ENCODE assay signal across 13 cellular contexts in genomic region chr21:45410865-45411809, GRCh38. TPM values are rescaled to one million over a fixed set of nuclear protein-coding genes. Genes with fewer than 3 reads are reported as not detected.
A peak's percentile ranks its signal among the peaks of the same experiment; 100 is the strongest.
DNase-seq lines count a peak whose midpoint lies in the region; ATAC-seq and TF ChIP-seq lines count a peak whose summit lies in the region.
"Had no signal": no experiment of that assay in that cellular context is flagged by ENCODE, and none has a peak within 500 bp of the region (broad histone marks: within the 10 kb centered on the region; RNA-seq: fewer than 3 reads in every experiment).

No MANE protein-coding gene starts in this region.

- ATAC-seq in Panc1 (peak; percentile 12; the same call in 1 of the 2 replicates), HG03159 (IDR thresholded peaks at IDR 0.05; ENCODE audit: unreplicated experiment) (no peak)
- ATAC-seq in stimulated activated naive CD8-positive, alpha-beta T cell treated with anti-CD3 and anti-CD28 coated beads, Interleukin-15, Interleukin-2, amounts not matched to agents 100 U/mL and 50 U/mL, for 24 hours, result no peak
- ATAC-seq: stimulated activated memory B cell treated with anti-CD40 and anti-IgM and Interleukin-4, amounts not matched to agents 10 μg/mL and 1 μg/mL and 100 μg/mL, for 72 hours had no signal

- H3K4me1 ChIP-seq in Panc1 (ENCODE audit: control insufficient read depth, insufficient read depth, low read length), result peaks cover 81% of the 10 kb centered on the region
- peaks cover 21 to 32% (median 27%) of the 10 kb centered on the region in 4 donors for H3K4me1 ChIP-seq in liver (ENCODE audit: control insufficient read depth in 4 of 4, insufficient read depth in 4 of 4, low read length in 3 of 4)
- H3K4me1 ChIP-seq in thyroid gland, result peaks cover 10 to 63% of the 10 kb centered on the region in 2 donors
- H3K4me1 ChIP-seq in effector memory CD4-positive, alpha-beta T cell (ENCODE audit: control insufficient read depth, insufficient read depth, low read length, poor library complexity, severe bottlenecking), result peaks cover 1% of the 10 kb centered on the region

- H3K9me3 ChIP-seq in Panc1 (ENCODE audit: control insufficient read depth, insufficient read depth, low read depth, low read length) (no peaks in the 10 kb centered on the region), liver (ENCODE audit: control insufficient read depth in 4 of 4, low read length in 3 of 4) (no peaks in the 10 kb centered on the region), thyroid gland (no peaks in the 10 kb centered on the region)
- H3K9me3 ChIP-seq in effector memory CD4-positive, alpha-beta T cell (ENCODE audit: control insufficient read depth, low read length), result no peaks in the 10 kb centered on the region

- H3K9ac ChIP-seq in liver (ENCODE audit: low read depth in 1 of 2, low read length in 2 of 2), result peak overlapping the region in 1 of 2 donors; percentile 73

- TF ChIP-seq CTCF in Panc1 (IDR thresholded peaks at IDR 0.05) (no peak), liver (IDR thresholded peaks at IDR 0.05; ENCODE audit: low read depth, low read length, missing input control) (no peak), thyroid gland (IDR thresholded peaks at IDR 0.05) (no peak)

- peak overlapping the region; percentile 96 for H3K27ac ChIP-seq in Panc1 (ENCODE audit: low read length)
- H3K27ac ChIP-seq in liver (ENCODE audit: low read depth in 1 of 2, low read length in 2 of 2), result peak overlapping the region; percentile 76 to 90
- H3K27ac ChIP-seq in thyroid gland, result peak overlapping the region in 2 of 3 donors; percentile 50
- H3K27ac ChIP-seq in effector memory CD4-positive, alpha-beta T cell (ENCODE audit: insufficient read depth, low read length, poor library complexity, severe bottlenecking), result no peak overlapping the region
- H3K27ac ChIP-seq: C4-2B had no signal

- CTCF ChIA-PET in Panc1 (lab: Charles Lee), result interaction anchor here (0.6 kb wide), 1 partner anchor 100 kb away, joined by 7 read pairs; no protein-coding TSS in a partner anchor

- DNase-seq in Panc1 (ENCODE audit: low read depth, low spot score) (no peak), erythroblast (lab: John Stamatoyannopoulos, UW) (peak; percentile 97 to 99), thyroid gland (peak; percentile 85 to 86)
- DNase-seq in effector memory CD4-positive, alpha-beta T cell, result no peak
- no peak for DNase-seq in stimulated activated naive CD8-positive, alpha-beta T cell treated with anti-CD3 and anti-CD28 coated beads, Interleukin-15, Interleukin-2, amounts not matched to agents 100 U/mL and 50 U/mL, for 24 hours
- DNase-seq: activated CD4-positive, alpha-beta memory T cell treated with anti-CD3 and anti-CD28 coated beads for 36 hours; NCI-H2081; nucleus accumbens; T-helper 2 cell had no signal

- H3K4me3 ChIP-seq in Panc1 (ENCODE audit: low read depth in 2 of 2, low read length in 2 of 2) (peak overlapping the region; percentile 7 to 80; a peak in 3 of 4 replicates), liver (ENCODE audit: low read depth in 1 of 3, low read length in 3 of 3) (no peak overlapping the region), thyroid gland (replicated peaks in 1 of 3) (no peak overlapping the region)
- H3K4me3 ChIP-seq in effector memory CD4-positive, alpha-beta T cell (ENCODE audit: insufficient read depth, low read depth, low read length, poor library complexity, severe bottlenecking), result no peak overlapping the region

- peak; percentile 92 for TF ChIP-seq POLR2A in erythroblast (IDR thresholded peaks at IDR 0.05; ENCODE audit: low read length)
- TF ChIP-seq POLR2A in thyroid gland (IDR thresholded peaks at IDR 0.05), result no peak

- 60% methylated on average over 31 of the region's 31 CpGs for WGBS in liver
- WGBS in thyroid gland, 2 donors, result 50 to 80% methylated on average over 13 to 21 of the region's 31 CpGs

- H3K27me3 ChIP-seq in Panc1 (ENCODE audit: control insufficient read depth, insufficient read depth, low read length) (no peaks in the 10 kb centered on the region), liver (ENCODE audit: control insufficient read depth in 4 of 4, insufficient read depth in 4 of 4, low read length in 3 of 4) (no peaks in the 10 kb centered on the region), thyroid gland (no peaks in the 10 kb centered on the region)
- H3K27me3 ChIP-seq in effector memory CD4-positive, alpha-beta T cell (replicated peaks; ENCODE audit: control insufficient read depth, insufficient read depth, low read length, poor library complexity, severe bottlenecking), result peaks cover 17% of the 10 kb centered on the region

- in situ Hi-C loops in Panc1 (cut with HindIII; ENCODE audit: low pct_unique_long_range_greater_than_20kb, low sequenced_read_pairs), result no loop called here

- POLR2A ChIA-PET in Panc1 (lab: Charles Lee), result interaction anchor here (0.6 to 0.7 kb wide), 4 partner anchors 11 to 537 kb away, joined by 3 to 5 read pairs (median 4); no protein-coding TSS in a partner anchor

- intact Hi-C loops in Panc1 (cut with micrococcal nuclease; ENCODE audit: unreplicated experiment), result loop anchor here (5.0 to 10.0 kb wide), 2 partner anchors 54 to 119 kb away; no protein-coding TSS in a partner anchor
- intact Hi-C loops in thyroid gland (cut with DNase I), result no loop called here

- no peak for TF ChIP-seq RAD21 in liver (IDR thresholded peaks at IDR 0.05)

- no TSS peak for BruUV-seq in Panc1 (replicated peaks; lab: Mats Ljungman, UMichigan)

- H3K36me3 ChIP-seq in Panc1 (ENCODE audit: control insufficient read depth, insufficient read depth, low read length) (no peaks in the 10 kb centered on the region; the same call in none of the 2 replicates), liver (ENCODE audit: control insufficient read depth in 4 of 4, insufficient read depth in 3 of 4, low read depth in 1 of 4, low read length in 3 of 4) (no peaks in the 10 kb centered on the region), thyroid gland (no peaks in the 10 kb centered on the region)
- no peaks in the 10 kb centered on the region for H3K36me3 ChIP-seq in effector memory CD4-positive, alpha-beta T cell (ENCODE audit: control insufficient read depth, insufficient read depth, low read length)

TF ChIP-seq in liver, 16 proteins besides CTCF, POLR2A, EP300 and RAD21:
- TF ChIP-seq RXRA (IDR thresholded peaks at IDR 0.05), result peak in 1 of 2 donors; percentile 10
- TF ChIP-seq, protein P1, sequence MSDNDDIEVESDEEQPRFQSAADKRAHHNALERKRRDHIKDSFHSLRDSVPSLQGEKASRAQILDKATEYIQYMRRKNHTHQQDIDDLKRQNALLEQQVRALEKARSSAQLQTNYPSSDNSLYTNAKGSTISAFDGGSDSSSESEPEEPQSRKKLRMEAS (IDR thresholded peaks at IDR 0.05), result no peak

RNA-seq across cellular contexts. Expression of gene COL18A1, which starts 6.2 kb away (rescaled TPM):
- total RNA-seq in Panc1 (2021; ENCODE audit: unreplicated experiment) (676 TPM), liver (100 to 1,000 TPM; 209 to 308 TPM), thyroid gland (100 to 1,000 TPM; 105 to 264 (median 238) TPM)
- polyA plus RNA-seq in Panc1 (2012; ENCODE audit: insufficient read length), result 1,186 TPM
- 100 to 1,000 TPM in 1 of 2 donors, 10 to 100 TPM in 1; 44.9 to 255 TPM for polyA plus RNA-seq in liver

Comparison
In these comparisons a context has a peak if more than half of its experiments do, and no peak if none do; other contexts are left out.
1. DNase-seq: peak in erythroblast (2 of 2) and thyroid gland (2 of 2); none in Panc1 (single experiment), effector memory CD4-positive, alpha-beta T cell (0 of 3) and stimulated activated naive CD8-positive, alpha-beta T cell treated with anti-CD3 and anti-CD28 coated beads, Interleukin-15, Interleukin-2, amounts not matched to agents 100 U/mL and 50 U/mL, for 24 hours (single experiment).
2. H3K4me3 ChIP-seq: peak in Panc1 (2 of 2); none in liver (0 of 3), thyroid gland (0 of 3) and effector memory CD4-positive, alpha-beta T cell (single experiment).